14 cellular contexts compared by ENCODE assay signal in genomic region chr12:98838282-98838681, GRCh38.
DNase-seq lines count a peak whose midpoint lies in the region; ATAC-seq and TF ChIP-seq lines count a peak whose summit lies in the region.
"Had no signal": no experiment of that assay in that cellular context is flagged by ENCODE, and none has a peak within 500 bp of the region (broad histone marks: within the 10 kb centered on the region; RNA-seq: fewer than 3 reads in every experiment).

No MANE protein-coding gene starts in this region.

- H3K36me3 Mint-ChIP-seq in endothelial cell (ENCODE audit: low read depth, unreplicated experiment): no peaks in the 10 kb centered on the region
- H3K36me3 Mint-ChIP-seq in activated CD8-positive, alpha-beta T cell treated with anti-CD3 and anti-CD28 coated beads, Interleukin-2, amount 10 ng/mL, durations not matched to agents 7 days and 5 days (ENCODE audit: low read depth): no peaks in the 10 kb centered on the region

- peaks cover 6% of the 10 kb centered on the region for H3K4me1 Mint-ChIP-seq in endothelial cell (ENCODE audit: unreplicated experiment)
- H3K4me1 Mint-ChIP-seq in activated CD8-positive, alpha-beta T cell treated with anti-CD3 and anti-CD28 coated beads, Interleukin-2, amount 10 ng/mL, durations not matched to agents 7 days and 5 days (ENCODE audit: low read depth): peaks cover 5% of the 10 kb centered on the region

- H4K20me1 ChIP-seq in osteoblast (ENCODE audit: insufficient read depth, low read length): no peaks in the 10 kb centered on the region

- H3K27me3 Mint-ChIP-seq in endothelial cell (ENCODE audit: unreplicated experiment): no peaks in the 10 kb centered on the region
- peaks cover 5% of the 10 kb centered on the region for H3K27me3 Mint-ChIP-seq in activated CD8-positive, alpha-beta T cell treated with anti-CD3 and anti-CD28 coated beads, Interleukin-2, amount 10 ng/mL, durations not matched to agents 7 days and 5 days (ENCODE audit: low read depth)

- H3K36me3 ChIP-seq in osteoblast (ENCODE audit: insufficient read depth, low read length): no peaks in the 10 kb centered on the region
- H3K36me3 ChIP-seq: colonic mucosa, neutrophil, uterus had no signal

- H3K4me1 ChIP-seq in osteoblast (ENCODE audit: insufficient read depth, low read length): no peaks in the 10 kb centered on the region
- H3K4me1 ChIP-seq: colonic mucosa, uterus had no signal

- ATAC-seq in GM18498 (IDR thresholded peaks at IDR 0.05; ENCODE audit: unreplicated experiment): no peak
- no peak for ATAC-seq in activated CD8-positive, alpha-beta T cell treated with anti-CD3 and anti-CD28 coated beads, Interleukin-2, amount 10 ng/mL, durations not matched to agents 7 days and 5 days

- H3K9me3 Mint-ChIP-seq in endothelial cell (ENCODE audit: unreplicated experiment): no peaks in the 10 kb centered on the region
- no peaks in the 10 kb centered on the region for H3K9me3 Mint-ChIP-seq in activated CD8-positive, alpha-beta T cell treated with anti-CD3 and anti-CD28 coated beads, Interleukin-2, amount 10 ng/mL, durations not matched to agents 7 days and 5 days (ENCODE audit: insufficient read depth)
- H3K9me3 Mint-ChIP-seq: T-helper 1 cell treated with Interleukin-12 subunit alpha and Interleukin-12 subunit beta and Interleukin-4 antibody, amounts not matched to agents 30 μg/mL and 1 μg/mL, for 36 hours had no signal

- H3K27ac ChIP-seq in osteoblast (ENCODE audit: low read depth, low read length): no peak overlapping the region
- H3K27ac ChIP-seq: colonic mucosa, neutrophil, uterus had no signal

- POLR2A ChIA-PET in activated CD8-positive, alpha-beta T cell treated with anti-CD3 and anti-CD28 coated beads, Interleukin-2, amount 10 ng/mL, durations not matched to agents 7 days and 5 days (lab: Charles Lee): no interaction called here

- H3K4me2 ChIP-seq in osteoblast (ENCODE audit: insufficient read depth, low read length): no peak overlapping the region

- H3K27ac Mint-ChIP-seq in endothelial cell (ENCODE audit: unreplicated experiment): no peak overlapping the region
- no peak overlapping the region for H3K27ac Mint-ChIP-seq in activated CD8-positive, alpha-beta T cell treated with anti-CD3 and anti-CD28 coated beads, Interleukin-2, amount 10 ng/mL, durations not matched to agents 7 days and 5 days
- H3K27ac Mint-ChIP-seq: T-helper 1 cell treated with Interleukin-12 subunit alpha and Interleukin-12 subunit beta and Interleukin-4 antibody, amounts not matched to agents 30 μg/mL and 1 μg/mL, for 36 hours had no signal

- no peak overlapping the region for H3K4me3 ChIP-seq in osteoblast (ENCODE audit: insufficient read depth, low read length)
- H3K4me3 ChIP-seq: colonic mucosa, uterus had no signal

- no peak overlapping the region for H2AFZ ChIP-seq in osteoblast (ENCODE audit: low read length)

- H3K27me3 ChIP-seq in osteoblast (ENCODE audit: insufficient read depth, low read length): no peaks in the 10 kb centered on the region
- H3K27me3 ChIP-seq: colonic mucosa, uterus had no signal

- H3K9me3 ChIP-seq in osteoblast (ENCODE audit: low read depth, low read length): no peaks in the 10 kb centered on the region
- H3K9me3 ChIP-seq: colonic mucosa, neutrophil, uterus had no signal

- peak; percentile 67 for TF ChIP-seq CTCF in endothelial cell (IDR thresholded peaks at IDR 0.05; ENCODE audit: unreplicated experiment)
- TF ChIP-seq CTCF in osteoblast (IDR thresholded peaks at IDR 0.05; ENCODE audit: extremely low read depth, low read depth, low read length): peak; percentile 45

- no peak overlapping the region for H3K4me3 Mint-ChIP-seq in endothelial cell (ENCODE audit: unreplicated experiment)
- H3K4me3 Mint-ChIP-seq in activated CD8-positive, alpha-beta T cell treated with anti-CD3 and anti-CD28 coated beads, Interleukin-2, amount 10 ng/mL, durations not matched to agents 7 days and 5 days: no peak overlapping the region
- H3K4me3 Mint-ChIP-seq: T-helper 1 cell treated with Interleukin-12 subunit alpha and Interleukin-12 subunit beta and Interleukin-4 antibody, amounts not matched to agents 30 μg/mL and 1 μg/mL, for 36 hours had no signal

- no peaks in the 10 kb centered on the region for H3K79me2 ChIP-seq in osteoblast (ENCODE audit: insufficient read depth, low read length)

- DNase-seq in ELF-1 (ENCODE audit: low read depth, low spot score) (peak; percentile 3), NAMALWA (ENCODE audit: low spot score) (peak; percentile 4), endothelial cell (ENCODE audit: low spot score) (no peak), osteoblast (ENCODE audit: insufficient read length, low spot score, missing footprints) (peak; percentile 8), cerebellum (ENCODE audit: low spot score) (no peak), NCI-H510A (lab: John Stamatoyannopoulos, UW) (no peak)
- DNase-seq in activated CD8-positive, alpha-beta T cell treated with anti-CD3 and anti-CD28 coated beads, Interleukin-2, amount 10 ng/mL, durations not matched to agents 7 days and 5 days: no peak
- DNase-seq: colonic mucosa, DMS79, NCI-H524 treated with DMSO at 0.1 percent for 48 hours, uterus had no signal

- CTCF ChIA-PET in activated CD8-positive, alpha-beta T cell treated with anti-CD3 and anti-CD28 coated beads, Interleukin-2, amount 10 ng/mL, durations not matched to agents 7 days and 5 days (lab: Charles Lee): no interaction called here

Comparison
In these comparisons a context has a peak if more than half of its experiments do, and no peak if none do; other contexts are left out.
1. DNase-seq: peak in ELF-1 (single experiment), NAMALWA (single experiment) and osteoblast (single experiment); none in endothelial cell (single experiment), cerebellum (single experiment), NCI-H510A (single experiment) and activated CD8-positive, alpha-beta T cell treated with anti-CD3 and anti-CD28 coated beads, Interleukin-2, amount 10 ng/mL, durations not matched to agents 7 days and 5 days (single experiment).